Comparison of ENCODE assay signal across 2 cellular contexts in the genomic region with DNA sequence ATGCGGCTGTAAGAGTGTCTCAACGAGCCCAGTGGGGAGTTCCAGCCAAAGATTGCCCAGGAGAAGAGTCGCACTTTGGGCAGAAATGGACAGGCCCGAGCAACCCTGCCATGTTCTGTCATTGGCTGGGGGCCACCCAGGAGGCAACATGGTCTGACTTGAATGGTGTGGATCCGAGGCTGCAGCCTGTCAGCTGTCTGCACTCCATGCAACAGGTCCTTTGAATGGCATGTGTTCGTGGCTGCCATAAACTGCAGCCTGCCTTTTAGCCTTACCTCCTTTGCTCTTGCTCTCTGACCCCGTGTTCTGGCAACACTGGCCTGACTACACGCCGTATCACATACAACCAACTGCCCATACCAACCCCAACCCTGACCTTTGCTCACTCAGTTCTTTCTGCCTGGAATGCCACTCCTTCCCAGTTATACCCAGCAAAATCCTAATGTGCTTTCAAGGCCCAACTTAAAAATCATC.
TF ChIP-seq lines count a peak whose summit lies in the region.

No MANE protein-coding gene starts in this region.

TF ChIP-seq in GM12891, 5 proteins besides CTCF, POLR2A, EP300 and RAD21 (continued from another document):
- TF ChIP-seq TAF1 (IDR thresholded peaks at IDR 0.05; ENCODE audit: low read depth, low read length), result no peak

TF ChIP-seq in H1, 55 proteins besides CTCF, POLR2A, EP300 and RAD21 (continued from another document):
- TF ChIP-seq, protein P1, sequence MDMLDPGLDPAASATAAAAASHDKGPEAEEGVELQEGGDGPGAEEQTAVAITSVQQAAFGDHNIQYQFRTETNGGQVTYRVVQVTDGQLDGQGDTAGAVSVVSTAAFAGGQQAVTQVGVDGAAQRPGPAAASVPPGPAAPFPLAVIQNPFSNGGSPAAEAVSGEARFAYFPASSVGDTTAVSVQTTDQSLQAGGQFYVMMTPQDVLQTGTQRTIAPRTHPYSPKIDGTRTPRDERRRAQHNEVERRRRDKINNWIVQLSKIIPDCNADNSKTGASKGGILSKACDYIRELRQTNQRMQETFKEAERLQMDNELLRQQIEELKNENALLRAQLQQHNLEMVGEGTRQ (IDR thresholded peaks at IDR 0.05; ENCODE audit: low read length), result no peak
- TF ChIP-seq RXRA (IDR thresholded peaks at IDR 0.05; ENCODE audit: insufficient read depth, low read depth, low read length) (no peak), NANOG (IDR thresholded peaks at IDR 0.05; ENCODE audit: insufficient read depth, low read depth, low read length, poor library complexity, severe bottlenecking) (no peak), SP2 (IDR thresholded peaks at IDR 0.05; ENCODE audit: low read length) (no peak), PHF8 (conservative IDR thresholded peaks at IDR 0.05; ENCODE audit: low read depth, low read length) (no peak), MAFK (IDR thresholded peaks at IDR 0.05; ENCODE audit: low read depth, low read length) (no peak), YY1 (IDR thresholded peaks at IDR 0.05; ENCODE audit: low read depth, low read length) (no peak), POLR2AphosphoS5 (IDR thresholded peaks at IDR 0.05; ENCODE audit: low read depth, low read length) (no peak), KDM4A (IDR thresholded peaks at IDR 0.05; ENCODE audit: low read depth, low read length, severe bottlenecking) (no peak), TEAD4 (IDR thresholded peaks at IDR 0.05; ENCODE audit: low read depth, low read length) (no peak), KDM1A (IDR thresholded peaks at IDR 0.05; ENCODE audit: borderline replicate concordance, low read length) (no peak), RBBP5 (IDR thresholded peaks at IDR 0.05; ENCODE audit: borderline replicate concordance, low read depth, low read length) (no peak), POU5F1 (IDR thresholded peaks at IDR 0.05; ENCODE audit: low read depth, low read length) (no peak)
- TF ChIP-seq, protein P2, sequence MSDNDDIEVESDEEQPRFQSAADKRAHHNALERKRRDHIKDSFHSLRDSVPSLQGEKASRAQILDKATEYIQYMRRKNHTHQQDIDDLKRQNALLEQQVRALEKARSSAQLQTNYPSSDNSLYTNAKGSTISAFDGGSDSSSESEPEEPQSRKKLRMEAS (IDR thresholded peaks at IDR 0.05), result no peak
